11 cellular contexts compared by ENCODE assay signal in the genomic region with DNA sequence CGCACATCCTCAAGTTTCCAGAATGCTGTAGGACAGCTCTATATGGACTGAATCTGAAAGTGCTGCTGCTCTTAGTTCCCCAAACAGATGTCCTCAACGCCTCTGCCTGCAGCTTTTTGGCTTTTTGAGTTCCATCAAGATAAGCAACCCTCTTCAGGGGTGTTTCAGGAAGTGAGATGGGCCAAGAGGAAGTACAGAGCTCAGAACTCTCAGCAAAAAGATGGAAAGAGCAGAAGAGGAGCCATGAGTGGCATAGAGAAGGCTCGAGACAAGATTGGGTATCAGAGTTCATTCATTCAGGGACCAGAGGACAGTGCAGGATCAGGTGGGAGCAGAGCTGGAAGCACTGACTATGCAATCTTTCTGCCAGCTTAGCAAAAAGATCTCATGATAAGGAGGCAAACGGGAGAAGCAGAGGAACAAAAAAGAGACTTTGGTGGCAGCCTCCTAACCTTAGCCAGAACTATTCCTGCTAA. TPM values are rescaled to one million over a fixed set of nuclear protein-coding genes. Genes with fewer than 3 reads are reported as not detected.
A peak's percentile ranks its signal among the peaks of the same experiment; 100 is the strongest.
DNase-seq lines count a peak whose midpoint lies in the region; ATAC-seq lines count a peak whose summit lies in the region.
"Had no signal": no experiment of that assay in that cellular context is flagged by ENCODE, and none has a peak within 500 bp of the region (broad histone marks: within the 10 kb centered on the region; RNA-seq: fewer than 3 reads in every experiment).

Gene ADORA3, minus strand, starts transcription at position 49 of the 476 bp plus-strand sequence. CDS start 279 bp downstream, outside the sequence.
Gene TMIGD3, minus strand, starts transcription at position 49 of the 476 bp plus-strand sequence. CDS start 279 bp downstream, outside the sequence.

- H3K4me3 Mint-ChIP-seq in CD4-positive, CD25-positive, alpha-beta regulatory T cell: peak within 1 kb of the TSS; percentile 29 to 88 (median 48)
- H3K4me3 Mint-ChIP-seq in activated T-helper 1 cell treated with anti-CD3 and anti-CD28 coated beads, Interleukin-12 subunit alpha, Interleukin-12 subunit beta, Interleukin-2, Interleukin-4 antibody, amounts not matched to agents 30 ng/mL and 10 ng/mL and 1 ng/mL, durations not matched to agents 14 hours and 24 hours and 36 hours: no peak within 1 kb of the TSS

- no peaks in the 10 kb centered on the region for H3K36me3 ChIP-seq in CD4-positive, CD25-positive, alpha-beta regulatory T cell (ENCODE audit: control insufficient read depth, insufficient read depth, low read length)
- peaks cover 0 to 4% of the 10 kb centered on the region in 2 donors for H3K36me3 ChIP-seq in muscle layer of duodenum (ENCODE audit: control insufficient read depth in 1 of 2, insufficient read depth in 2 of 2, low read length in 2 of 2)

- H3K4me1 ChIP-seq in CD4-positive, CD25-positive, alpha-beta regulatory T cell (ENCODE audit: control insufficient read depth, insufficient read depth, low read length, poor library complexity, severe bottlenecking): peaks cover 55% of the 10 kb centered on the region
- peaks cover 8 to 23% of the 10 kb centered on the region in 2 donors for H3K4me1 ChIP-seq in muscle layer of duodenum (ENCODE audit: control insufficient read depth in 1 of 2, insufficient read depth in 2 of 2, low read length in 2 of 2)

- peak in 1 of 3 donors; percentile 44 for DNase-seq in CD4-positive, CD25-positive, alpha-beta regulatory T cell
- DNase-seq in Jurkat, Clone E6-1 (ENCODE audit: low read depth, low spot score): peak; percentile 55
- no peak for DNase-seq in activated T-helper 1 cell treated with anti-CD3 and anti-CD28 coated beads, Interleukin-12 subunit alpha, Interleukin-12 subunit beta, Interleukin-2, Interleukin-4 antibody, amounts not matched to agents 30 ng/mL and 10 ng/mL and 1 ng/mL, durations not matched to agents 14 hours and 24 hours and 36 hours (ENCODE audit: low spot score)
- DNase-seq in T-helper 9 cell: no peak
- no peak for DNase-seq in inferior parietal cortex (ENCODE audit: extremely low spot score)
- DNase-seq in iPS-NIHi11 (ENCODE audit: low spot score): no peak
- no peak for DNase-seq in NCI-H345 treated with DMSO at 0.1 percent for 48 hours (lab: John Stamatoyannopoulos, UW; ENCODE audit: unreplicated experiment)
- DNase-seq: NCI-H1417 treated with DMSO at 0.1 percent for 48 hours had no signal

- no peaks in the 10 kb centered on the region for H3K27me3 Mint-ChIP-seq in CD4-positive, CD25-positive, alpha-beta regulatory T cell
- no peaks in the 10 kb centered on the region for H3K27me3 Mint-ChIP-seq in activated T-helper 1 cell treated with anti-CD3 and anti-CD28 coated beads, Interleukin-12 subunit alpha, Interleukin-12 subunit beta, Interleukin-2, Interleukin-4 antibody, amounts not matched to agents 30 ng/mL and 10 ng/mL and 1 ng/mL, durations not matched to agents 14 hours and 24 hours and 36 hours (ENCODE audit: insufficient read depth)

- H3K27me3 ChIP-seq in CD4-positive, CD25-positive, alpha-beta regulatory T cell (ENCODE audit: control insufficient read depth, insufficient read depth, low read length): no peaks in the 10 kb centered on the region
- H3K27me3 ChIP-seq in muscle layer of duodenum (ENCODE audit: low read depth, low read length): no peaks in the 10 kb centered on the region

- peaks cover 0 to 2% (median 0%) of the 10 kb centered on the region in 7 donors for H3K9me3 Mint-ChIP-seq in CD4-positive, CD25-positive, alpha-beta regulatory T cell
- peaks cover 7% of the 10 kb centered on the region for H3K9me3 Mint-ChIP-seq in activated T-helper 1 cell treated with anti-CD3 and anti-CD28 coated beads, Interleukin-12 subunit alpha, Interleukin-12 subunit beta, Interleukin-2, Interleukin-4 antibody, amounts not matched to agents 30 ng/mL and 10 ng/mL and 1 ng/mL, durations not matched to agents 14 hours and 24 hours and 36 hours

- H3K27ac ChIP-seq in CD4-positive, CD25-positive, alpha-beta regulatory T cell (ENCODE audit: insufficient read depth, low read length, poor library complexity, severe bottlenecking): no peak within 1 kb of the TSS
- H3K27ac ChIP-seq in muscle layer of duodenum (ENCODE audit: low read length): peak within 1 kb of the TSS; percentile 46

- peak within 1 kb of the TSS; percentile 5 for H3K4me3 ChIP-seq in CD4-positive, CD25-positive, alpha-beta regulatory T cell (ENCODE audit: low read depth, low read length)
- no peak within 1 kb of the TSS for H3K4me3 ChIP-seq in Jurkat, Clone E6-1 (ENCODE audit: low read length)
- H3K4me3 ChIP-seq in muscle layer of duodenum (ENCODE audit: low read depth in 1 of 2, low read length in 2 of 2): peak within 1 kb of the TSS in 1 of 2 donors; percentile 4

- peak within 1 kb of the TSS; percentile 74 to 86 (median 79) for H3K27ac Mint-ChIP-seq in CD4-positive, CD25-positive, alpha-beta regulatory T cell
- H3K27ac Mint-ChIP-seq in activated T-helper 1 cell treated with anti-CD3 and anti-CD28 coated beads, Interleukin-12 subunit alpha, Interleukin-12 subunit beta, Interleukin-2, Interleukin-4 antibody, amounts not matched to agents 30 ng/mL and 10 ng/mL and 1 ng/mL, durations not matched to agents 14 hours and 24 hours and 36 hours: peak within 1 kb of the TSS; percentile 19

- no peak for ATAC-seq in CD4-positive, CD25-positive, alpha-beta regulatory T cell (ENCODE audit: low read depth in 2 of 2)

- no peaks in the 10 kb centered on the region for H3K36me3 Mint-ChIP-seq in CD4-positive, CD25-positive, alpha-beta regulatory T cell
- H3K36me3 Mint-ChIP-seq in activated T-helper 1 cell treated with anti-CD3 and anti-CD28 coated beads, Interleukin-12 subunit alpha, Interleukin-12 subunit beta, Interleukin-2, Interleukin-4 antibody, amounts not matched to agents 30 ng/mL and 10 ng/mL and 1 ng/mL, durations not matched to agents 14 hours and 24 hours and 36 hours (ENCODE audit: low read depth): peaks cover 3% of the 10 kb centered on the region

- no peaks in the 10 kb centered on the region for H3K9me3 ChIP-seq in CD4-positive, CD25-positive, alpha-beta regulatory T cell (ENCODE audit: control insufficient read depth in 2 of 2, low read length in 2 of 2)
- no peaks in the 10 kb centered on the region for H3K9me3 ChIP-seq in muscle layer of duodenum (ENCODE audit: control insufficient read depth in 1 of 2, low read length in 2 of 2)

- intact Hi-C loops in activated T-helper 1 cell treated with anti-CD3 and anti-CD28 coated beads, Interleukin-12 subunit alpha, Interleukin-12 subunit beta, Interleukin-2, Interleukin-4 antibody, amounts not matched to agents 30 ng/mL and 10 ng/mL and 1 ng/mL, durations not matched to agents 14 hours and 24 hours and 36 hours (cut with micrococcal nuclease): no loop called here

- H3K4me1 Mint-ChIP-seq in CD4-positive, CD25-positive, alpha-beta regulatory T cell: peaks cover 17 to 67% (median 45%) of the 10 kb centered on the region in 4 donors
- peaks cover 49% of the 10 kb centered on the region for H3K4me1 Mint-ChIP-seq in activated T-helper 1 cell treated with anti-CD3 and anti-CD28 coated beads, Interleukin-12 subunit alpha, Interleukin-12 subunit beta, Interleukin-2, Interleukin-4 antibody, amounts not matched to agents 30 ng/mL and 10 ng/mL and 1 ng/mL, durations not matched to agents 14 hours and 24 hours and 36 hours (ENCODE audit: low read depth)

RNA-seq across cellular contexts. Expression of gene ADORA3, which starts in this region (rescaled TPM):
- total RNA-seq in CD4-positive, CD25-positive, alpha-beta regulatory T cell: not detected
- polyA plus RNA-seq in CD4-positive, CD25-positive, alpha-beta regulatory T cell: not detected
- not detected for polyA plus RNA-seq in Jurkat, Clone E6-1 (2012; ENCODE audit: insufficient read depth, insufficient read length)
- total RNA-seq in activated T-helper 1 cell treated with anti-CD3 and anti-CD28 coated beads, Interleukin-12 subunit alpha, Interleukin-12 subunit beta, Interleukin-2, Interleukin-4 antibody, amounts not matched to agents 30 ng/mL and 10 ng/mL and 1 ng/mL, durations not matched to agents 14 hours and 24 hours and 36 hours: 0.10 and 0.20 TPM in 2 replicates
- polyA plus RNA-seq: endothelial cell of umbilical vein, keratinocyte had no signal

RNA-seq across cellular contexts. Expression of gene TMIGD3, which starts in this region (rescaled TPM):
- total RNA-seq in CD4-positive, CD25-positive, alpha-beta regulatory T cell: not detected
- polyA plus RNA-seq in CD4-positive, CD25-positive, alpha-beta regulatory T cell: not detected
- not detected for polyA plus RNA-seq in Jurkat, Clone E6-1 (2012; ENCODE audit: insufficient read depth, insufficient read length)
- not detected in 2 replicates for total RNA-seq in activated T-helper 1 cell treated with anti-CD3 and anti-CD28 coated beads, Interleukin-12 subunit alpha, Interleukin-12 subunit beta, Interleukin-2, Interleukin-4 antibody, amounts not matched to agents 30 ng/mL and 10 ng/mL and 1 ng/mL, durations not matched to agents 14 hours and 24 hours and 36 hours
- polyA plus RNA-seq: keratinocyte had no signal
